Comparison of ENCODE assay signal across 13 cellular contexts in genomic region chr11:128478305-128478704, GRCh38.
DNase-seq lines count a peak whose midpoint lies in the region; ATAC-seq and TF ChIP-seq lines count a peak whose summit lies in the region.
"Had no signal": no experiment of that assay in that cellular context is flagged by ENCODE, and none has a peak within 500 bp of the region (broad histone marks: within the 10 kb centered on the region; RNA-seq: fewer than 3 reads in every experiment).

No MANE protein-coding gene starts in this region.

- H3K27me3 Mint-ChIP-seq in T-cell = no peaks in the 10 kb centered on the region
- peaks cover 3 to 26% (median 4%) of the 10 kb centered on the region in 3 donors for H3K27me3 Mint-ChIP-seq in immature natural killer cell (ENCODE audit: low read depth in 3 of 3)
- H3K27me3 Mint-ChIP-seq in type B pancreatic cell = no peaks in the 10 kb centered on the region

- H3K27ac Mint-ChIP-seq in T-cell (peak overlapping the region; percentile 98), immature natural killer cell (peak overlapping the region; percentile 96 to 99 (median 98)), type B pancreatic cell (no peak overlapping the region)

- ATAC-seq in heart left ventricle (no peak), left cardiac atrium (no peak), T-cell (replicated peaks in 1 of 4) (no peak), GM21528 (IDR thresholded peaks at IDR 0.05; ENCODE audit: low FRiP score, unreplicated experiment) (no peak)

- DNase-seq in heart left ventricle (no peak), left cardiac atrium (no peak), T-cell (no peak), immature natural killer cell (no peak), transverse colon (no peak), MV-4-11 (lab: John Stamatoyannopoulos, UW) (no peak), type B pancreatic cell (ENCODE audit: extremely low spot score, unreplicated experiment) (no peak)
- DNase-seq: DMS79 treated with DMSO at 0.1 percent for 48 hours, MM.1S, NCI-H2107, thyroid gland had no signal

- TF ChIP-seq POLR2A in heart left ventricle (IDR thresholded peaks at IDR 0.05) (no peak), transverse colon (IDR thresholded peaks at IDR 0.05) (no peak)

- CTCF ChIA-PET in T-cell (lab: Charles Lee) = interaction anchor here (0.5 to 2.3 kb wide), 6 partner anchors 10 to 154 kb away, joined by 3 to 12 read pairs (median 4); no protein-coding TSS in a partner anchor

- H3K4me3 Mint-ChIP-seq in T-cell = peak overlapping the region; percentile 25 to 99 (median 28)
- peak overlapping the region; percentile 19 to 70 (median 49) for H3K4me3 Mint-ChIP-seq in immature natural killer cell
- no peak overlapping the region for H3K4me3 Mint-ChIP-seq in type B pancreatic cell

- H3K9me3 ChIP-seq in heart left ventricle (no peaks in the 10 kb centered on the region), transverse colon (no peaks in the 10 kb centered on the region)
- H3K9me3 ChIP-seq: thyroid gland had no signal

- H3K36me3 ChIP-seq in heart left ventricle (peaks cover 0 to 80% (median 59%) of the 10 kb centered on the region in 9 donors), transverse colon (peaks cover 0 to 12% (median 5%) of the 10 kb centered on the region in 4 donors)

- no peak for TF ChIP-seq CTCF in heart left ventricle (IDR thresholded peaks at IDR 0.05)
- TF ChIP-seq CTCF in transverse colon (IDR thresholded peaks at IDR 0.05) = no peak
- no peak for TF ChIP-seq CTCF in type B pancreatic cell (conservative IDR thresholded peaks at IDR 0.05)

- no peak for TF ChIP-seq EP300 in transverse colon (IDR thresholded peaks at IDR 0.05; ENCODE audit: low read depth)

- H3K4me1 Mint-ChIP-seq in T-cell (peaks cover 98 to 100% (median 99%) of the 10 kb centered on the region in 3 donors), immature natural killer cell (peaks cover 100% of the 10 kb centered on the region in 2 donors), type B pancreatic cell (ENCODE audit: unreplicated experiment) (peaks cover 31% of the 10 kb centered on the region)

- H3K4me3 ChIP-seq in heart left ventricle = no peak overlapping the region
- H3K4me3 ChIP-seq in transverse colon = no peak overlapping the region
- H3K4me3 ChIP-seq: lung, thyroid gland had no signal

- intact Hi-C loops in heart left ventricle (cut with DNase I) = loop anchor here in 2 of 10 donors (10.0 kb wide), 3 partner anchors 146 to 356 kb away; no protein-coding TSS in a partner anchor
- intact Hi-C loops in left cardiac atrium (cut with DNase I) = no loop called here
- intact Hi-C loops in transverse colon (cut with DNase I; ENCODE audit: low total_unique reads) = no loop called here

- in situ Hi-C loops in transverse colon (cut with MboI; ENCODE audit: low pct_ligation_motif_present in 1 of 4, low pct_unique_long_range_greater_than_20kb in 1 of 4, low sequenced_read_pairs in 3 of 4) = no loop called here

- H3K27me3 ChIP-seq in heart left ventricle = no peaks in the 10 kb centered on the region
- no peaks in the 10 kb centered on the region for H3K27me3 ChIP-seq in transverse colon
- H3K27me3 ChIP-seq: thyroid gland had no signal

- H3K36me3 Mint-ChIP-seq in T-cell (peaks cover 94% of the 10 kb centered on the region), immature natural killer cell (peaks cover 48 to 84% (median 60%) of the 10 kb centered on the region in 3 donors), type B pancreatic cell (peaks cover 40% of the 10 kb centered on the region)

- peak overlapping the region in 10 of 12 donors; percentile 14 to 81 (median 74) for H3K27ac ChIP-seq in heart left ventricle
- H3K27ac ChIP-seq in transverse colon = peak overlapping the region; percentile 16 to 71 (median 50)

- H3K4me1 ChIP-seq in heart left ventricle = peaks cover 11 to 98% (median 92%) of the 10 kb centered on the region in 12 donors
- H3K4me1 ChIP-seq in transverse colon = peaks cover 10 to 72% (median 21%) of the 10 kb centered on the region in 4 donors

- POLR2A ChIA-PET in T-cell (lab: Charles Lee) = interaction anchor here (0.9 to 1.7 kb wide), 5 partner anchors 10 to 56 kb away, joined by 3 to 19 read pairs (median 4); no protein-coding TSS in a partner anchor

- no peaks in the 10 kb centered on the region for H3K9me3 Mint-ChIP-seq in T-cell
- no peaks in the 10 kb centered on the region for H3K9me3 Mint-ChIP-seq in immature natural killer cell
- H3K9me3 Mint-ChIP-seq in type B pancreatic cell = no peaks in the 10 kb centered on the region
